29 cellular contexts compared by ENCODE assay signal in the genomic region with DNA sequence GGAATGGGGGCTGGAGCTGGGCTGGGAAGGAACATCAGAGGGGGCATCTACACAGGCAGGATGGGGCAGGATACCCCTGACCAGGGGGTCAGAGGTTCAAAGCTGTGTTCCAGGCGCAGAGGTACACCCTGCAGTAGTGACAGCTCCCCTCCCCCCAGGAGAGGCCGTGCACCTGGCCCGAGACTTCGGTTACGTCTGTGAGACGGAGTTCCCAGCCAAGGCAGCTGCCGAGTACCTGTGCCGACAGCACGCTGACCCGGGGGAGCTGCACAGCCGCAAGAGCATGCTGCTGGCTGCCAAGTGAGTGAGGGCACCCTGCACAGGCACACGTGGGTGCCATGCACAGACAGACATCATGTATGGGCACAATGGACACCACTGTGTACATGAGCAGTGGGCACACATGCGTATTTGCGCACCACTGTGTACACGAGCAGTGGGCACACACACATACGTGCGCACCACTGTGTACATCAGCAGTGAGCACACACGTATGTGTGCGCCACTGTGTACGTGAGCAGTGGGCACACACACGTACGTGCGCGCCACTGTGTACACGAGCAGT. TPM values are rescaled to one million over a fixed set of nuclear protein-coding genes. Genes with fewer than 3 reads are reported as not detected.
"Had no signal": no experiment of that assay in that cellular context is flagged by ENCODE, and none has a peak within 500 bp of the region (broad histone marks: within the 10 kb centered on the region; RNA-seq: fewer than 3 reads in every experiment).

No MANE protein-coding gene starts in this region.

- H3K9me3 Mint-ChIP-seq: activated CD4-positive, alpha-beta memory T cell treated with anti-CD3 and anti-CD28 coated beads, Interleukin-2, amount 10 ng/mL, durations not matched to agents 7 days and 5 days; activated CD4-positive, alpha-beta T cell treated with anti-CD3 and anti-CD28 coated beads, Interleukin-2, amount 10 ng/mL, durations not matched to agents 7 days and 5 days; activated T-helper 1 cell treated with anti-CD3 and anti-CD28 coated beads, Interleukin-12 subunit alpha, Interleukin-12 subunit beta, Interleukin-2, Interleukin-4 antibody, amounts not matched to agents 30 ng/mL and 10 ng/mL and 1 ng/mL, durations not matched to agents 14 hours and 24 hours and 36 hours; endodermal cell; immature natural killer cell; memory B cell; naive thymus-derived CD8-positive, alpha-beta T cell; neural crest cell; stimulated activated effector memory CD8-positive, alpha-beta T cell treated with anti-CD3 and anti-CD28 coated beads, Interleukin-12 subunit alpha, Interleukin-12 subunit beta, amount 100 ng/mL, for 72 hours; stimulated activated naive CD8-positive, alpha-beta T cell treated with anti-CD3 and anti-CD28 coated beads, Interleukin-15, Interleukin-2, amounts not matched to agents 100 ng/mL and 50 ng/mL, for 24 hours; type B pancreatic cell had no signal

- H3K27me3 Mint-ChIP-seq: activated CD4-positive, alpha-beta memory T cell treated with anti-CD3 and anti-CD28 coated beads, Interleukin-2, amount 10 ng/mL, durations not matched to agents 7 days and 5 days; activated CD4-positive, alpha-beta T cell treated with anti-CD3 and anti-CD28 coated beads, Interleukin-2, amount 10 ng/mL, durations not matched to agents 7 days and 5 days; memory B cell; naive thymus-derived CD8-positive, alpha-beta T cell; stimulated activated naive CD8-positive, alpha-beta T cell treated with anti-CD3 and anti-CD28 coated beads, Interleukin-15, Interleukin-2, amounts not matched to agents 100 ng/mL and 50 ng/mL, for 24 hours had no signal

- H3K4me3 Mint-ChIP-seq: activated CD4-positive, alpha-beta memory T cell treated with anti-CD3 and anti-CD28 coated beads, Interleukin-2, amount 10 ng/mL, durations not matched to agents 7 days and 5 days; activated CD4-positive, alpha-beta T cell treated with anti-CD3 and anti-CD28 coated beads, Interleukin-2, amount 10 ng/mL, durations not matched to agents 7 days and 5 days; activated T-helper 1 cell treated with anti-CD3 and anti-CD28 coated beads, Interleukin-12 subunit alpha, Interleukin-12 subunit beta, Interleukin-2, Interleukin-4 antibody, amounts not matched to agents 30 ng/mL and 10 ng/mL and 1 ng/mL, durations not matched to agents 14 hours and 24 hours and 36 hours; endodermal cell; immature natural killer cell; memory B cell; neural crest cell; stimulated activated effector memory CD8-positive, alpha-beta T cell treated with anti-CD3 and anti-CD28 coated beads, Interleukin-12 subunit alpha, Interleukin-12 subunit beta, amount 100 ng/mL, for 72 hours; stimulated activated naive CD8-positive, alpha-beta T cell treated with anti-CD3 and anti-CD28 coated beads, Interleukin-15, Interleukin-2, amounts not matched to agents 100 ng/mL and 50 ng/mL, for 24 hours; type B pancreatic cell had no signal

- H3K27ac Mint-ChIP-seq: activated CD4-positive, alpha-beta memory T cell treated with anti-CD3 and anti-CD28 coated beads, Interleukin-2, amount 10 ng/mL, durations not matched to agents 7 days and 5 days; activated T-helper 1 cell treated with anti-CD3 and anti-CD28 coated beads, Interleukin-12 subunit alpha, Interleukin-12 subunit beta, Interleukin-2, Interleukin-4 antibody, amounts not matched to agents 30 ng/mL and 10 ng/mL and 1 ng/mL, durations not matched to agents 14 hours and 24 hours and 36 hours; memory B cell; stimulated activated naive CD8-positive, alpha-beta T cell treated with anti-CD3 and anti-CD28 coated beads, Interleukin-15, Interleukin-2, amounts not matched to agents 100 ng/mL and 50 ng/mL, for 24 hours; type B pancreatic cell had no signal

- DNase-seq: activated CD4-positive, alpha-beta memory T cell treated with anti-CD3 and anti-CD28 coated beads, Interleukin-2, amount 10 ng/mL, durations not matched to agents 7 days and 5 days; activated CD4-positive, alpha-beta T cell treated with anti-CD3 and anti-CD28 coated beads, Interleukin-2, amount 10 ng/mL, durations not matched to agents 7 days and 5 days; activated CD4-positive, CD25-positive, alpha-beta regulatory T cell treated with anti-CD3 and anti-CD28 coated beads, Interleukin-2, amount 50 U/mL, for 72 hours; activated gamma-delta T cell treated with Interleukin-2 at 50 U/mL for 16 hours; activated naive CD4-positive, alpha-beta T cell treated with anti-CD3 and anti-CD28 coated beads, Interleukin-2, amount 50 U/mL, for 16 hours; amniotic stem cell; brain microvascular endothelial cell; central memory CD4-positive, alpha-beta T cell; endodermal cell; foreskin fibroblast; heart left ventricle; hypothalamus; immature natural killer cell; kidney; left colon; naive thymus-derived CD8-positive, alpha-beta T cell; occipital lobe; psoas muscle; sigmoid colon; small intestine; stimulated activated CD4-positive, alpha-beta T cell treated with anti-CD3 and anti-CD28 coated beads, Interleukin-4, amount 100 ng/mL, for 24 hours; T-helper 2 cell had no signal

- ATAC-seq: esophagus mucosa; left colon; naive thymus-derived CD8-positive, alpha-beta T cell; psoas muscle; stimulated activated effector memory CD8-positive, alpha-beta T cell treated with anti-CD3 and anti-CD28 coated beads, Interleukin-12 subunit alpha, Interleukin-12 subunit beta, amount 100 ng/mL, for 72 hours had no signal

- H3K36me3 Mint-ChIP-seq: type B pancreatic cell had no signal

RNA-seq across cellular contexts. Expression of gene TFAP2E, which starts 17.4 kb away (rescaled TPM):
- total RNA-seq: psoas muscle had no signal
